In genomic region chr14:64438181-64438839, GRCh38 we compare ENCODE assay signal across 12 cellular contexts. TPM values are rescaled to one million over a fixed set of nuclear protein-coding genes. Genes with fewer than 3 reads are reported as not detected.
DNase-seq lines count a peak whose midpoint lies in the region; ATAC-seq and TF ChIP-seq lines count a peak whose summit lies in the region.
"Had no signal": no experiment of that assay in that cellular context is flagged by ENCODE, and none has a peak within 500 bp of the region (broad histone marks: within the 10 kb centered on the region; RNA-seq: fewer than 3 reads in every experiment).

No MANE protein-coding gene starts in this region.

- CTCF ChIA-PET in A673 (lab: Charles Lee), result no interaction called here

- H3K27me3 Mint-ChIP-seq in activated naive CD8-positive, alpha-beta T cell treated with anti-CD3 and anti-CD28 coated beads, Interleukin-2, amount 50 U/mL, for 24 hours, result no peaks in the 10 kb centered on the region

- no peaks in the 10 kb centered on the region for H3K9me3 ChIP-seq in A673 (ENCODE audit: low read depth, low read length, poor library complexity, severe bottlenecking)

- H3K27ac ChIP-seq in temporal lobe (ENCODE audit: low read depth, low read length), result peak overlapping the region; percentile 78
- no peak overlapping the region for H3K27ac ChIP-seq in A673 (ENCODE audit: low read depth, low read length, poor library complexity, severe bottlenecking)
- H3K27ac ChIP-seq: neural progenitor cell, VCaP had no signal

- no peak for TF ChIP-seq CTCF in A673 (conservative IDR thresholded peaks at IDR 0.05; ENCODE audit: low read depth, low read length)

- H3K36me3 ChIP-seq in A673 (ENCODE audit: insufficient read depth, low read length, poor library complexity, severe bottlenecking), result peaks cover 91% of the 10 kb centered on the region
- H3K36me3 ChIP-seq: neural progenitor cell had no signal

- POLR2A ChIA-PET in A673 (lab: Charles Lee; ENCODE audit: low non-redundant PET), result no interaction called here

- ATAC-seq in activated naive CD8-positive, alpha-beta T cell treated with anti-CD3 and anti-CD28 coated beads, Interleukin-2, amount 50 U/mL, for 24 hours, result no peak
- ATAC-seq in GM21737 (IDR thresholded peaks at IDR 0.05; ENCODE audit: unreplicated experiment), result no peak

- peak; percentile 52 for DNase-seq in activated CD8-positive, alpha-beta memory T cell treated with anti-CD3 and anti-CD28 coated beads for 24 hours
- no peak for DNase-seq in activated CD8-positive, alpha-beta memory T cell treated with anti-CD3 and anti-CD28 coated beads, Interleukin-2, amount 50 U/mL, for 48 hours
- no peak for DNase-seq in activated naive CD8-positive, alpha-beta T cell treated with anti-CD3 and anti-CD28 coated beads, Interleukin-2, amount 50 U/mL, for 24 hours
- DNase-seq in iris pigment epithelial cell (ENCODE audit: low read depth) (peak; percentile 94), A673 (ENCODE audit: low spot score) (no peak), ureter (ENCODE audit: low spot score) (no peak)
- DNase-seq: C1 segment of cervical spinal cord; effector CD4-positive, alpha-beta T cell had no signal

- H3K27me3 ChIP-seq in A673 (replicated peaks; ENCODE audit: insufficient read depth, low read depth, low read length, poor library complexity), result no peaks in the 10 kb centered on the region
- H3K27me3 ChIP-seq: neural progenitor cell had no signal

- intact Hi-C loops in A673 (cut with micrococcal nuclease; ENCODE audit: unreplicated experiment), result no loop called here

- H3K4me1 ChIP-seq in A673 (ENCODE audit: insufficient read depth, low read length, poor library complexity, severe bottlenecking), result no peaks in the 10 kb centered on the region
- H3K4me1 ChIP-seq: neural progenitor cell had no signal

- BruUV-seq in A673 (replicated peaks; lab: Mats Ljungman, UMichigan), result no TSS peak

- peaks cover 77% of the 10 kb centered on the region for H3K36me3 Mint-ChIP-seq in activated naive CD8-positive, alpha-beta T cell treated with anti-CD3 and anti-CD28 coated beads, Interleukin-2, amount 50 U/mL, for 24 hours (ENCODE audit: low read depth)

- peak overlapping the region; percentile 3 for H3K27ac Mint-ChIP-seq in activated naive CD8-positive, alpha-beta T cell treated with anti-CD3 and anti-CD28 coated beads, Interleukin-2, amount 50 U/mL, for 24 hours
- H3K27ac Mint-ChIP-seq: neural progenitor cell had no signal

- H3K4me1 Mint-ChIP-seq in activated naive CD8-positive, alpha-beta T cell treated with anti-CD3 and anti-CD28 coated beads, Interleukin-2, amount 50 U/mL, for 24 hours, result peaks cover 21% of the 10 kb centered on the region

- no peak overlapping the region for H3K4me3 Mint-ChIP-seq in activated naive CD8-positive, alpha-beta T cell treated with anti-CD3 and anti-CD28 coated beads, Interleukin-2, amount 50 U/mL, for 24 hours
- H3K4me3 Mint-ChIP-seq: neural progenitor cell had no signal

- H3K9me3 Mint-ChIP-seq in activated naive CD8-positive, alpha-beta T cell treated with anti-CD3 and anti-CD28 coated beads, Interleukin-2, amount 50 U/mL, for 24 hours, result no peaks in the 10 kb centered on the region
- H3K9me3 Mint-ChIP-seq: neural progenitor cell had no signal

- no peak overlapping the region for H3K4me3 ChIP-seq in A673 (ENCODE audit: low read depth, low read length, poor library complexity, severe bottlenecking)
- H3K4me3 ChIP-seq: neural progenitor cell had no signal

RNA-seq across cellular contexts. Expression of gene AKAP5, which starts 27.0 kb away (rescaled TPM):
- total RNA-seq in temporal lobe (17.0 TPM), A673 (2021) (2.2 and 2.6 TPM in 2 replicates), ureter (0.96 TPM)

RNA-seq across cellular contexts. Expression of gene MTHFD1, which starts 50.2 kb away (rescaled TPM):
- total RNA-seq in temporal lobe, result 28.0 TPM
- 286 and 293 TPM in 2 replicates for total RNA-seq in A673 (2021)
- total RNA-seq in ureter, result 79.2 TPM

Comparison
In these comparisons a context has a peak if more than half of its experiments do, and no peak if none do; other contexts are left out.
1. DNase-seq: peak in activated CD8-positive, alpha-beta memory T cell treated with anti-CD3 and anti-CD28 coated beads for 24 hours (single experiment) and iris pigment epithelial cell (single experiment); none in activated CD8-positive, alpha-beta memory T cell treated with anti-CD3 and anti-CD28 coated beads, Interleukin-2, amount 50 U/mL, for 48 hours (single experiment), activated naive CD8-positive, alpha-beta T cell treated with anti-CD3 and anti-CD28 coated beads, Interleukin-2, amount 50 U/mL, for 24 hours (single experiment), A673 (single experiment) and ureter (single experiment).